ENCODE assay signal across 23 cellular contexts in the genomic region with DNA sequence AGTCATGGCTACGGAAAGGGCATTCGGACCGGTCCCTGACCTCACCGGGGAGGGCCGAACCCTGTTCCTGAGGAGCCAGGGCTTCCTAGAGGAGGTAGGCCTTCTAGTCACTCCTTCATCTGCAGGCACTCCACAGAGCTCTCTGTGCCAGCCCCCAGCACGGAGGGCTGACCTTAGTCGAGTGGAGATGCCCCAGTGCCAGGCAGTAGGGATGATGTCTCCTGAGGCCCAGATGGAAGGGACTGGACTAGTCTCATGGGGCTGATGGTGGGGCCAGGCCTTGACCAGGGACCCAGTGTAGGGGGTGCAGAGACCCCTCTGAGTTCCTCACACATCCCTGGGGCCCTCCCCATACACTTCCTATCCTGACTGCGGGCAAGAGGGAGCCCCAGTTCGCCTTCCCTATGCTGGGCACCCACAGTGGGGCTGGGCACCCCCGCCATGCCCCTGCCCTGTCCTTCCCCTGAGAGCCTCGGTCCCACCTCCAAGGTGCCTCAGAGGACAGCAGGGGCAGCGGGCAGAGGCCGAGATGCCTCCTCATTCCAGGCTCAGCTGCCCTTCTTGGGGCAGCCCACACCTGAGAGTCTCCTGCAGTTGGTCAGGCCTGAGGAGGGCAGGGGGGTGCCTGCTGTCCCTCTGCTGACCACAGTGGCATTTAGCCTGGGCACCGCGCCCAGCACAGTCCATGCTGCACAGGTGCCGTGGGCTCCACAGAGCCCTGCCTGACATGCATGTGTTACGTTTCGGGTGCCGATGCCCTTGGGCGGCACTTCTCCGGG. TPM values are rescaled to one million over a fixed set of nuclear protein-coding genes. Genes with fewer than 3 reads are reported as not detected.
"Had no signal": no experiment of that assay in that cellular context is flagged by ENCODE, and none has a peak within 500 bp of the region (broad histone marks: within the 10 kb centered on the region; RNA-seq: fewer than 3 reads in every experiment).

No MANE protein-coding gene starts in this region.

- H3K9me3 ChIP-seq: esophagus muscularis mucosa, gastrocnemius medialis, left ventricle myocardium inferior, lower lobe of right lung, neutrophil, right atrium auricular region, suprapubic skin, thyroid gland had no signal

- H3K4me3 Mint-ChIP-seq: dendritic cell treated with granulocyte-macrophage colony-stimulating factor and Interleukin-4, amounts not matched to agents 40 ng/mL and 50 ng/mL, for 4 days; effector memory CD8-positive, alpha-beta T cell; immature natural killer cell; memory B cell; naive B cell; nephron; stimulated activated effector memory CD8-positive, alpha-beta T cell treated with anti-CD3 and anti-CD28 coated beads, Interleukin-12 subunit alpha, Interleukin-12 subunit beta, amount 100 ng/mL, for 72 hours; type B pancreatic cell had no signal

- H3K36me3 ChIP-seq: gastrocnemius medialis, right atrium auricular region, suprapubic skin, thyroid gland had no signal

- H3K27me3 ChIP-seq: esophagus muscularis mucosa, gastrocnemius medialis, neutrophil, right atrium auricular region, suprapubic skin, thyroid gland had no signal

- H3K27me3 Mint-ChIP-seq: dendritic cell treated with granulocyte-macrophage colony-stimulating factor and Interleukin-4, amounts not matched to agents 40 ng/mL and 50 ng/mL, for 4 days; effector memory CD8-positive, alpha-beta T cell; memory B cell; naive B cell; type B pancreatic cell had no signal

- ATAC-seq: effector memory CD8-positive, alpha-beta T cell; lower lobe of right lung; stimulated activated effector memory CD8-positive, alpha-beta T cell treated with anti-CD3 and anti-CD28 coated beads, Interleukin-12 subunit alpha, Interleukin-12 subunit beta, amount 100 ng/mL, for 72 hours; stimulated activated naive CD8-positive, alpha-beta T cell treated with anti-CD3 and anti-CD28 coated beads, Interleukin-15, Interleukin-2, amounts not matched to agents 100 U/mL and 50 U/mL, for 24 hours had no signal

- H3K4me3 ChIP-seq: esophagus muscularis mucosa, gastrocnemius medialis, left ventricle myocardium inferior, lower lobe of right lung, right atrium auricular region, suprapubic skin, thyroid gland had no signal

- H3K27ac Mint-ChIP-seq: dendritic cell treated with granulocyte-macrophage colony-stimulating factor and Interleukin-4, amounts not matched to agents 40 ng/mL and 50 ng/mL, for 4 days; effector memory CD8-positive, alpha-beta T cell; immature natural killer cell; memory B cell; nephron; type B pancreatic cell had no signal

- H3K9me3 Mint-ChIP-seq: dendritic cell treated with granulocyte-macrophage colony-stimulating factor and Interleukin-4, amounts not matched to agents 40 ng/mL and 50 ng/mL, for 4 days; effector memory CD8-positive, alpha-beta T cell; immature natural killer cell; memory B cell; naive B cell; nephron; stimulated activated effector memory CD8-positive, alpha-beta T cell treated with anti-CD3 and anti-CD28 coated beads, Interleukin-12 subunit alpha, Interleukin-12 subunit beta, amount 100 ng/mL, for 72 hours; type B pancreatic cell had no signal

- H3K36me3 Mint-ChIP-seq: memory B cell, naive B cell, type B pancreatic cell had no signal

- DNase-seq: effector memory CD8-positive, alpha-beta T cell; gastrocnemius medialis; immature natural killer cell; left ventricle myocardium inferior; lower lobe of right lung; midbrain; naive B cell; posterior cingulate gyrus; stimulated activated CD4-positive, alpha-beta T cell treated with anti-CD3 and anti-CD28 coated beads, Interleukin-4, amount 100 ng/mL, for 1 hour; stimulated activated CD8-positive, alpha-beta memory T cell treated with anti-CD3 and anti-CD28 coated beads, Interleukin-4, amount 100 ng/mL, for 48 hours; stimulated activated naive CD8-positive, alpha-beta T cell treated with anti-CD3 and anti-CD28 coated beads, Interleukin-15, Interleukin-2, amounts not matched to agents 100 U/mL and 50 U/mL, for 24 hours; thyroid gland had no signal

- H3K27ac ChIP-seq: epithelial cell of prostate, esophagus muscularis mucosa, gastrocnemius medialis, left ventricle myocardium inferior, lower lobe of right lung, neutrophil, right atrium auricular region, suprapubic skin, thyroid gland had no signal

- H3K4me1 ChIP-seq: gastrocnemius medialis, left ventricle myocardium inferior, lower lobe of right lung, right atrium auricular region, suprapubic skin had no signal

RNA-seq across cellular contexts. Expression of a gene that starts 1.4 kb away (rescaled TPM):
- total RNA-seq: right atrium auricular region had no signal
- polyA plus RNA-seq: immature natural killer cell, keratinocyte had no signal
